21 cellular contexts compared by ENCODE assay signal in the genomic region with DNA sequence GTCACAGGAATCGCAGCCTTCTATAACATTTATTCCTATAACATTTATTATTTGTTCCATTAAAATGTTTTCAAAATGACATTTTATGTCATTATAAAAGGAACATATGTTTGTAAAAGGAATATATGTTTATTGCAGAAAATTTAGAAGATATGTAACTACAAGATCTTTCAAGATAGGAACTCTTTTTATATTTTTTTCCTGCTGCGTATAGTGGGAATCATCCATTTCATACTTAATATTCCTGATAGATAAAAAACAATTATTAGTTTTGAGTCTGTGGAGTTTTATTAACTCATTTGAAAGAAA. TPM values are rescaled to one million over a fixed set of nuclear protein-coding genes. Genes with fewer than 3 reads are reported as not detected.
A peak's percentile ranks its signal among the peaks of the same experiment; 100 is the strongest.
DNase-seq lines count a peak whose midpoint lies in the region; ATAC-seq, FAIRE-seq and TF ChIP-seq lines count a peak whose summit lies in the region.
"Had no signal": no experiment of that assay in that cellular context is flagged by ENCODE, and none has a peak within 500 bp of the region (broad histone marks: within the 10 kb centered on the region; RNA-seq: fewer than 3 reads in every experiment).

No MANE protein-coding gene starts in this region.

- no peak for TF ChIP-seq POLR2A in K562 (conservative IDR thresholded peaks at IDR 0.05)

- no peak for TF ChIP-seq CTCF in K562 (IDR thresholded peaks at IDR 0.05 in 2 of 3, conservative IDR thresholded peaks at IDR 0.05 in 1 of 3; ENCODE audit: insufficient read depth in 2 of 3, low read depth in 1 of 3, low read length in 3 of 3)
- no peak for TF ChIP-seq CTCF in endothelial cell (IDR thresholded peaks at IDR 0.05; ENCODE audit: unreplicated experiment)
- TF ChIP-seq CTCF in WERI-Rb-1 (IDR thresholded peaks at IDR 0.05; ENCODE audit: low read depth, low read length): no peak

- no peak for DNase-seq in CD8-positive, alpha-beta memory T cell
- DNase-seq in K562 (ENCODE audit: extremely low read depth in 1 of 4, low spot score in 3 of 4): no peak
- DNase-seq in endothelial cell (ENCODE audit: low spot score): no peak
- no peak for DNase-seq in WERI-Rb-1
- DNase-seq in NCI-H2029 treated with DMSO at 0.1 percent for 48 hours (lab: John Stamatoyannopoulos, UW): no peak
- no peak for DNase-seq in medulla oblongata (ENCODE audit: extremely low spot score)
- DNase-seq: ACHN; BE2C; CD4-positive, alpha-beta T cell; DMS153; DMS79; GDM1; HCEC 1CT; IMR-90 had no signal

- no peaks in the 10 kb centered on the region for H3K36me3 ChIP-seq in CD8-positive, alpha-beta memory T cell (ENCODE audit: insufficient read depth, low read length)
- H3K36me3 ChIP-seq in K562 (ENCODE audit: control insufficient read depth, insufficient read depth, low read length): no peaks in the 10 kb centered on the region; the same call in 2 of the 3 replicates
- H3K36me3 ChIP-seq in WERI-Rb-1: no peaks in the 10 kb centered on the region
- H3K36me3 ChIP-seq: BE2C had no signal

- no peak for ATAC-seq in K562
- ATAC-seq: GM23338 had no signal

- H3K27ac Mint-ChIP-seq in CD8-positive, alpha-beta memory T cell: no peak overlapping the region
- peak overlapping the region; percentile 88 for H3K27ac Mint-ChIP-seq in endothelial cell (ENCODE audit: unreplicated experiment)
- H3K27ac Mint-ChIP-seq: CD4-positive, alpha-beta T cell; GM23338 had no signal

- no peak for TF ChIP-seq RAD21 in K562 (CRISPR knock-in tag; conservative IDR thresholded peaks at IDR 0.05 in 1 of 2, IDR thresholded peaks at IDR 0.05 in 1 of 2)

- peaks cover 16 to 36% (median 16%) of the 10 kb centered on the region in 3 donors for H3K36me3 Mint-ChIP-seq in CD8-positive, alpha-beta memory T cell
- H3K36me3 Mint-ChIP-seq in endothelial cell (ENCODE audit: low read depth, unreplicated experiment): peaks cover 39% of the 10 kb centered on the region

- in situ Hi-C loops in K562 (cut with MboI): no loop called here

- BruUV-seq in K562 (replicated peaks; lab: Mats Ljungman, UMichigan): no TSS peak

- POLR2A ChIA-PET in CD8-positive, alpha-beta memory T cell (lab: Charles Lee): no interaction called here
- POLR2A ChIA-PET in K562 (lab: Yijun Ruan, JAX): interaction anchor here (0.6 to 2.5 kb wide), 8 partner anchors 9 to 175 kb away, joined by 3 to 14 read pairs (median 3); no protein-coding TSS in a partner anchor

- H3K9me3 Mint-ChIP-seq in CD8-positive, alpha-beta memory T cell: peaks cover 6 to 34% (median 25%) of the 10 kb centered on the region in 5 donors
- H3K9me3 Mint-ChIP-seq in endothelial cell (ENCODE audit: unreplicated experiment): peaks cover 15% of the 10 kb centered on the region

- no peaks in the 10 kb centered on the region for H3K9me1 ChIP-seq in K562 (ENCODE audit: control insufficient read depth, insufficient read depth, low read length)

- intact Hi-C loops in K562 (cut with micrococcal nuclease): loop anchor here (1.0 to 5.0 kb wide), 3 partner anchors 13 to 60 kb away; partner anchors contain the start of gene CCNY

- H3K4me1 ChIP-seq in CD8-positive, alpha-beta memory T cell (ENCODE audit: insufficient read depth, low read length): peaks cover 44% of the 10 kb centered on the region
- H3K4me1 ChIP-seq in K562 (replicated peaks in 1 of 2; ENCODE audit: control insufficient read depth in 2 of 2, insufficient read depth in 2 of 2, low read length in 2 of 2): peaks cover 18 to 90% of the 10 kb centered on the region in 2 experiments

- H3K4me3 ChIP-seq in CD8-positive, alpha-beta memory T cell (ENCODE audit: low read length): no peak overlapping the region
- H3K4me3 ChIP-seq in K562: no peak overlapping the region
- H3K4me3 ChIP-seq in WERI-Rb-1 (ENCODE audit: low read depth, low read length): no peak overlapping the region
- H3K4me3 ChIP-seq: GM23338 had no signal

- peak overlapping the region in 1 of 2 experiments; percentile 76; a peak in 2 of 4 replicates for H3K9ac ChIP-seq in K562 (ENCODE audit: insufficient read depth in 1 of 2, low read depth in 2 of 2, low read length in 2 of 2)

- peak overlapping the region; percentile 86 for H3K4me2 ChIP-seq in K562 (ENCODE audit: insufficient read depth, low read length)
- H3K4me2 ChIP-seq: GM23338 had no signal

- peaks cover 52 to 86% (median 81%) of the 10 kb centered on the region in 3 donors for H3K4me1 Mint-ChIP-seq in CD8-positive, alpha-beta memory T cell
- peaks cover 70% of the 10 kb centered on the region for H3K4me1 Mint-ChIP-seq in endothelial cell (ENCODE audit: unreplicated experiment)

- H3K27ac ChIP-seq in CD8-positive, alpha-beta memory T cell (ENCODE audit: low read depth, low read length): peak overlapping the region; percentile 57
- H3K27ac ChIP-seq in K562 (ENCODE audit: extremely low read depth, low read depth, low read length): peak overlapping the region; percentile 99
- no peak overlapping the region for H3K27ac ChIP-seq in WERI-Rb-1
- H3K27ac ChIP-seq: C4-2B, HL-60 had no signal

- no peaks in the 10 kb centered on the region for H4K20me1 ChIP-seq in K562 (replicated peaks; ENCODE audit: control insufficient read depth, insufficient read depth, low read length)

- peak overlapping the region in 3 of 7 donors; percentile 3 to 50 (median 4) for H3K4me3 Mint-ChIP-seq in CD8-positive, alpha-beta memory T cell
- H3K4me3 Mint-ChIP-seq in endothelial cell (ENCODE audit: unreplicated experiment): peak overlapping the region; percentile 79
- H3K4me3 Mint-ChIP-seq: CD4-positive, alpha-beta T cell; GM23338 had no signal

- peaks cover 7% of the 10 kb centered on the region for H3K9me3 ChIP-seq in CD8-positive, alpha-beta memory T cell (ENCODE audit: low read length)
- H3K9me3 ChIP-seq in K562 (replicated peaks; ENCODE audit: control insufficient read depth, insufficient read depth, low read depth, low read length) (peaks cover 14% of the 10 kb centered on the region), WERI-Rb-1 (ENCODE audit: severe bottlenecking) (peaks cover 10% of the 10 kb centered on the region)

- no peak for TF ChIP-seq EP300 in K562 (IDR thresholded peaks at IDR 0.05; ENCODE audit: low read length)

- peaks cover 100% of the 10 kb centered on the region for H3K79me2 ChIP-seq in K562 (ENCODE audit: control insufficient read depth, insufficient read depth, low read length)

- H3K27me3 ChIP-seq in CD8-positive, alpha-beta memory T cell (ENCODE audit: insufficient read depth, low read length, poor library complexity, severe bottlenecking): no peaks in the 10 kb centered on the region
- no peaks in the 10 kb centered on the region for H3K27me3 ChIP-seq in K562 (ENCODE audit: control insufficient read depth in 2 of 2, insufficient read depth in 2 of 2, low read length in 2 of 2)
- H3K27me3 ChIP-seq in WERI-Rb-1 (ENCODE audit: insufficient read depth, low read depth, severe bottlenecking): no peaks in the 10 kb centered on the region
- H3K27me3 ChIP-seq: BE2C had no signal

- no peak for FAIRE-seq in K562 (lab: Jason Lieb, UNC)
- FAIRE-seq: A204.1, GM12892, GM18507, H54 had no signal

- H2AFZ ChIP-seq in K562 (ENCODE audit: low read depth, low read length): no peak overlapping the region
- H2AFZ ChIP-seq: GM23338 had no signal

- WGBS in K562 (ENCODE audit: insufficient coverage, low coverage, missing lambda C conversion rate): 40% methylated on average over 2 of the region's 2 CpGs

- H3K27me3 Mint-ChIP-seq in CD8-positive, alpha-beta memory T cell: peaks cover 0 to 2% of the 10 kb centered on the region in 2 donors
- peaks cover 9% of the 10 kb centered on the region for H3K27me3 Mint-ChIP-seq in endothelial cell (ENCODE audit: unreplicated experiment)
- H3K27me3 Mint-ChIP-seq: CD4-positive, alpha-beta T cell had no signal

- CTCF ChIA-PET in CD8-positive, alpha-beta memory T cell (lab: Charles Lee): interaction anchor here (1.0 kb wide), 1 partner anchor 12 kb away, joined by 3 read pairs; no protein-coding TSS in a partner anchor
- CTCF ChIA-PET in K562 (lab: Yijun Ruan, JAX; ENCODE audit: low intra/inter-chr PET ratio): no interaction called here

TF ChIP-seq in K562, 482 proteins besides CTCF, POLR2A, EP300 and RAD21 (continues in another document):
- TF ChIP-seq EZH2 (IDR thresholded peaks at IDR 0.05; ENCODE audit: borderline replicate concordance, low read depth, low read length): no peak
- no peak for TF ChIP-seq MIER1 (IDR thresholded peaks at IDR 0.05; ENCODE audit: low read depth)

RNA-seq across cellular contexts. Expression of gene CCNY, which starts 55.6 kb away (rescaled TPM):
- total RNA-seq in CD8-positive, alpha-beta memory T cell: 10 to 100 TPM; 58.4 to 65.2 TPM
- 15.1 TPM for polyA plus RNA-seq in CD8-positive, alpha-beta memory T cell
- total RNA-seq in K562 (2011; cell fraction: chromatin; rRNA removed; ENCODE audit: low replicate concordance): 53.7 and 58.2 TPM in 2 replicates
- total RNA-seq in K562 (2011; cell fraction: nucleolus; rRNA removed): 22.3 and 25.7 TPM in 2 replicates
- total RNA-seq in K562 (2011; cell fraction: nucleoplasm; rRNA removed): 32.0 and 43.7 TPM in 2 replicates
- 28.4 and 32.9 TPM in 2 replicates for total RNA-seq in K562 (2014; rRNA removed)
- total RNA-seq in K562 (2014; rRNA removed; fragmentation: Illumina TruSeq; extraction: Trizol): 42.1 and 52.6 TPM in 2 replicates
- 38.3 and 38.6 TPM in 2 replicates for total RNA-seq in K562 (2015; rRNA removed; fragmentation: Illumina TruSeq; extraction: Trizol)
- total RNA-seq in K562 (2021): 69.2 and 76.9 TPM in 2 replicates
- 87.9 and 109 TPM in 2 replicates for polyA plus RNA-seq in K562 (2011; rRNA removed)
- 32.2 and 62.8 TPM in 2 replicates for polyA plus RNA-seq in K562 (2011; cell fraction: cytosol; rRNA removed)
- 31.7 and 55.0 TPM in 2 replicates for polyA plus RNA-seq in K562 (2011; cell fraction: nucleus; rRNA removed)
- 57.6 and 72.6 TPM in 2 replicates for polyA plus RNA-seq in K562 (2012)
- 59.9 and 73.2 TPM in 2 replicates for polyA plus RNA-seq in K562 (2014; fragmentation: Illumina TruSeq; extraction: Trizol)
- 1 to 10 TPM; 8.4 to 9.1 TPM for polyA plus RNA-seq in K562 (2014; fragmentation: Nextera tagmentation; extraction: Ambion mirVana)
- 26.2 and 44.6 TPM in 2 replicates for polyA plus RNA-seq in K562 (2014; rRNA removed)
- 126 and 138 TPM in 2 replicates for polyA minus RNA-seq in K562 (2011; rRNA and poly(A)+ RNA removed)
- 34.0 and 62.3 TPM in 2 replicates for polyA minus RNA-seq in K562 (2011; cell fraction: cytosol; rRNA and poly(A)+ RNA removed)
- polyA minus RNA-seq in K562 (2011; cell fraction: nucleus; rRNA and poly(A)+ RNA removed): 17.1 and 38.9 TPM in 2 replicates
- 169 TPM for total RNA-seq in endothelial cell (ENCODE audit: unreplicated experiment)
